Comparison of ENCODE assay signal across 9 cellular contexts in the genomic region with DNA sequence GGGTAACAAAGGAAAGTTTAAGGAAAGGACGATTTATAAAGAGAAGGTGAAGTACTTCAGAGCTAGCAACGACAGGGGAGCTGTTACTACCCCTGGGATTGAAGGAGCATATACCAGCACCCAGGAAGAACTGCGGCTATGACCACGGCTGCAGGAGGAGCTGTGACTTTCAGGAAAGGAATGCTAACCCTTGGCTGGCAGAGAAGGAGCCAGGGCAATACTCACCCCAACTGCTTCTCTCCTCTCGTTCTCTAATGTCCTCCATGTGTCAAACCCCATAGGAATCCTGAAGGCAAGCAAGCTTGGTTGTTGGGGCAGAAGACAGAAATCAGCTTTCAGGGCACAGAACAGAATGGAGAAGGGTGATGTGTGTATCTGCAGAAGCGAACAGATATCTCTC.
A peak's percentile ranks its signal among the peaks of the same experiment; 100 is the strongest.
DNase-seq lines count a peak whose midpoint lies in the region; ATAC-seq and TF ChIP-seq lines count a peak whose summit lies in the region.
"Had no signal": no experiment of that assay in that cellular context is flagged by ENCODE, and none has a peak within 500 bp of the region (broad histone marks: within the 10 kb centered on the region; RNA-seq: fewer than 3 reads in every experiment).

No MANE protein-coding gene starts in this region.

- peak; percentile 59 for DNase-seq in HCEC 1CT
- peak; percentile 60 for DNase-seq in fibroblast of peridontal ligament (ENCODE audit: extremely low read depth)
- peak; percentile 21 for DNase-seq in stromal cell of bone marrow (ENCODE audit: low read depth)
- no peak for DNase-seq in NCI-H187 treated with DMSO at 0.1 percent for 48 hours (lab: John Stamatoyannopoulos, UW)
- DNase-seq in stimulated activated naive CD8-positive, alpha-beta T cell treated with anti-CD3 and anti-CD28 coated beads, Interleukin-15, Interleukin-2, amounts not matched to agents 100 U/mL and 50 U/mL, for 24 hours: no peak
- DNase-seq: effector CD8-positive, alpha-beta T cell had no signal

- ATAC-seq in SK-N-SH treated with all-trans-retinoic acid at 6 μM for 48 hours (peak; percentile 87), HG02623 (IDR thresholded peaks at IDR 0.05; ENCODE audit: unreplicated experiment) (no peak), HG02938 (IDR thresholded peaks at IDR 0.05; ENCODE audit: unreplicated experiment) (no peak)
- ATAC-seq in stimulated activated naive CD8-positive, alpha-beta T cell treated with anti-CD3 and anti-CD28 coated beads, Interleukin-15, Interleukin-2, amounts not matched to agents 100 U/mL and 50 U/mL, for 24 hours: no peak

TF ChIP-seq in SK-N-SH treated with all-trans-retinoic acid at 6 μM for 48 hours, 23 proteins besides CTCF, POLR2A, EP300 and RAD21:
- TF ChIP-seq ZNF8 (CRISPR knock-in tag; IDR thresholded peaks at IDR 0.05) (no peak), BACH2 (CRISPR knock-in tag; IDR thresholded peaks at IDR 0.05; ENCODE audit: borderline replicate concordance) (no peak), RARB (CRISPR knock-in tag; IDR thresholded peaks at IDR 0.05) (no peak), ZC3H10 (CRISPR knock-in tag; IDR thresholded peaks at IDR 0.05) (no peak), GLIS3 (CRISPR knock-in tag; IDR thresholded peaks at IDR 0.05) (no peak), ARNTL (CRISPR knock-in tag; IDR thresholded peaks at IDR 0.05; ENCODE audit: borderline replicate concordance, low read depth) (no peak), ESRRG (CRISPR knock-in tag; IDR thresholded peaks at IDR 0.05) (no peak)
- TF ChIP-seq, protein P1, sequence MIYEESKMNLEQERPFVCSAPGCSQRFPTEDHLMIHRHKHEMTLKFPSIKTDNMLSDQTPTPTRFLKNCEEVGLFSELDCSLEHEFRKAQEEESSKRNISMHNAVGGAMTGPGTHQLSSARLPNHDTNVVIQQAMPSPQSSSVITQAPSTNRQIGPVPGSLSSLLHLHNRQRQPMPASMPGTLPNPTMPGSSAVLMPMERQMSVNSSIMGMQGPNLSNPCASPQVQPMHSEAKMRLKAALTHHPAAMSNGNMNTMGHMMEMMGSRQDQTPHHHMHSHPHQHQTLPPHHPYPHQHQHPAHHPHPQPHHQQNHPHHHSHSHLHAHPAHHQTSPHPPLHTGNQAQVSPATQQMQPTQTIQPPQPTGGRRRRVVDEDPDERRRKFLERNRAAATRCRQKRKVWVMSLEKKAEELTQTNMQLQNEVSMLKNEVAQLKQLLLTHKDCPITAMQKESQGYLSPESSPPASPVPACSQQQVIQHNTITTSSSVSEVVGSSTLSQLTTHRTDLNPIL (CRISPR knock-in tag; IDR thresholded peaks at IDR 0.05; ENCODE audit: low read depth): no peak
- TF ChIP-seq, protein P2, sequence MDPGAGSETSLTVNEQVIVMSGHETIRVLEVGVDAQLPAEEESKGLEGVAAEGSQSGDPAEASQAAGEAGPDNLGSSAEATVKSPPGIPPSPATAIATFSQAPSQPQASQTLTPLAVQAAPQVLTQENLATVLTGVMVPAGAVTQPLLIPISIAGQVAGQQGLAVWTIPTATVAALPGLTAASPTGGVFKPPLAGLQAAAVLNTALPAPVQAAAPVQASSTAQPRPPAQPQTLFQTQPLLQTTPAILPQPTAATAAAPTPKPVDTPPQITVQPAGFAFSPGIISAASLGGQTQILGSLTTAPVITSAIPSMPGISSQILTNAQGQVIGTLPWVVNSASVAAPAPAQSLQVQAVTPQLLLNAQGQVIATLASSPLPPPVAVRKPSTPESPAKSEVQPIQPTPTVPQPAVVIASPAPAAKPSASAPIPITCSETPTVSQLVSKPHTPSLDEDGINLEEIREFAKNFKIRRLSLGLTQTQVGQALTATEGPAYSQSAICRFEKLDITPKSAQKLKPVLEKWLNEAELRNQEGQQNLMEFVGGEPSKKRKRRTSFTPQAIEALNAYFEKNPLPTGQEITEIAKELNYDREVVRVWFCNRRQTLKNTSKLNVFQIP (CRISPR knock-in tag; IDR thresholded peaks at IDR 0.05; ENCODE audit: borderline replicate concordance, low read depth): no peak
- TF ChIP-seq, protein P3, sequence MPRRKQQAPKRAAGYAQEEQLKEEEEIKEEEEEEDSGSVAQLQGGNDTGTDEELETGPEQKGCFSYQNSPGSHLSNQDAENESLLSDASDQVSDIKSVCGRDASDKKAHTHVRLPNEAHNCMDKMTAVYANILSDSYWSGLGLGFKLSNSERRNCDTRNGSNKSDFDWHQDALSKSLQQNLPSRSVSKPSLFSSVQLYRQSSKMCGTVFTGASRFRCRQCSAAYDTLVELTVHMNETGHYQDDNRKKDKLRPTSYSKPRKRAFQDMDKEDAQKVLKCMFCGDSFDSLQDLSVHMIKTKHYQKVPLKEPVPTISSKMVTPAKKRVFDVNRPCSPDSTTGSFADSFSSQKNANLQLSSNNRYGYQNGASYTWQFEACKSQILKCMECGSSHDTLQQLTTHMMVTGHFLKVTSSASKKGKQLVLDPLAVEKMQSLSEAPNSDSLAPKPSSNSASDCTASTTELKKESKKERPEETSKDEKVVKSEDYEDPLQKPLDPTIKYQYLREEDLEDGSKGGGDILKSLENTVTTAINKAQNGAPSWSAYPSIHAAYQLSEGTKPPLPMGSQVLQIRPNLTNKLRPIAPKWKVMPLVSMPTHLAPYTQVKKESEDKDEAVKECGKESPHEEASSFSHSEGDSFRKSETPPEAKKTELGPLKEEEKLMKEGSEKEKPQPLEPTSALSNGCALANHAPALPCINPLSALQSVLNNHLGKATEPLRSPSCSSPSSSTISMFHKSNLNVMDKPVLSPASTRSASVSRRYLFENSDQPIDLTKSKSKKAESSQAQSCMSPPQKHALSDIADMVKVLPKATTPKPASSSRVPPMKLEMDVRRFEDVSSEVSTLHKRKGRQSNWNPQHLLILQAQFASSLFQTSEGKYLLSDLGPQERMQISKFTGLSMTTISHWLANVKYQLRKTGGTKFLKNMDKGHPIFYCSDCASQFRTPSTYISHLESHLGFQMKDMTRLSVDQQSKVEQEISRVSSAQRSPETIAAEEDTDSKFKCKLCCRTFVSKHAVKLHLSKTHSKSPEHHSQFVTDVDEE (CRISPR knock-in tag; IDR thresholded peaks at IDR 0.05): no peak

Comparison
In these comparisons a context has a peak if more than half of its experiments do, and no peak if none do; other contexts are left out.
1. DNase-seq: peak in HCEC 1CT (single experiment), fibroblast of peridontal ligament (single experiment) and stromal cell of bone marrow (single experiment); none in NCI-H187 treated with DMSO at 0.1 percent for 48 hours (single experiment) and stimulated activated naive CD8-positive, alpha-beta T cell treated with anti-CD3 and anti-CD28 coated beads, Interleukin-15, Interleukin-2, amounts not matched to agents 100 U/mL and 50 U/mL, for 24 hours (single experiment).